ENCODE assay signal across 38 cellular contexts in genomic region chr1:3099861-3100260, GRCh38. TPM values are rescaled to one million over a fixed set of nuclear protein-coding genes. Genes with fewer than 3 reads are reported as not detected.
"Had no signal": no experiment of that assay in that cellular context is flagged by ENCODE, and none has a peak within 500 bp of the region (broad histone marks: within the 10 kb centered on the region; RNA-seq: fewer than 3 reads in every experiment).

No MANE protein-coding gene starts in this region.

- DNase-seq: activated effector memory CD4-positive, alpha-beta T cell treated with anti-CD3 and anti-CD28 coated beads, Interleukin-2, amount 50 U/mL, for 16 hours; activated effector memory CD4-positive, alpha-beta T cell treated with Interleukin-2 at 50 U/mL for 16 hours; activated gamma-delta T cell; activated gamma-delta T cell treated with Interleukin-2 at 50 U/mL for 16 hours; activated naive CD4-positive, alpha-beta T cell; activated naive CD4-positive, alpha-beta T cell treated with anti-CD3 and anti-CD28 coated beads for 36 hours; activated naive CD4-positive, alpha-beta T cell treated with anti-CD3 and anti-CD28 coated beads, Interleukin-2, amount 10 ng/mL, durations not matched to agents 7 days and 5 days; activated naive CD4-positive, alpha-beta T cell treated with anti-CD3 and anti-CD28 coated beads, Interleukin-2, amount 50 U/mL, for 16 hours; activated naive CD4-positive, alpha-beta T cell treated with Interleukin-2 at 50 U/mL for 16 hours; activated naive CD8-positive, alpha-beta T cell treated with anti-CD3 and anti-CD28 coated beads for 36 hours; activated naive CD8-positive, alpha-beta T cell treated with anti-CD3 and anti-CD28 coated beads, Interleukin-2, amount 10 ng/mL, durations not matched to agents 7 days and 5 days; activated naive CD8-positive, alpha-beta T cell treated with anti-CD3 and anti-CD28 coated beads, Interleukin-2, amount 50 U/mL, for 24 hours; activated T-cell treated with anti-CD3 and anti-CD28 coated beads, Interleukin-2, amount 50 U/mL, for 1 hour; activated T-cell treated with anti-CD3 and anti-CD28 coated beads, Interleukin-2, amount 50 U/mL, for 24 hours; activated T-cell treated with anti-CD3 and anti-CD28 coated beads, Interleukin-2, amount 50 U/mL, for 4 hours; activated T-cell treated with anti-CD3 and anti-CD28 coated beads, Interleukin-2, amount 50 U/mL, for 48 hours; activated T-cell treated with anti-CD3 and anti-CD28 coated beads, Interleukin-2, amount 50 U/mL, for 72 hours; adrenal gland; amniotic stem cell; amygdala; anterior cingulate cortex; aorta; body of pancreas; brain microvascular endothelial cell; caudate nucleus; central memory CD4-positive, alpha-beta T cell; cerebellar nuclear complex had no signal

- ATAC-seq: activated naive CD4-positive, alpha-beta T cell treated with anti-CD3 and anti-CD28 coated beads, Interleukin-2, amount 50 U/mL, for 72 hours; activated naive CD8-positive, alpha-beta T cell treated with anti-CD3 and anti-CD28 coated beads, Interleukin-2, amount 50 U/mL, for 24 hours; activated T-cell treated with anti-CD3 and anti-CD28 coated beads, Interleukin-2, amount 50 U/mL, for 4 hours; activated T-cell treated with anti-CD3 and anti-CD28 coated beads, Interleukin-2, amount 50 U/mL, for 72 hours; activated T-helper 17 cell treated with anti-CD3 and anti-CD28 coated beads, Interleukin-2, amount 50 U/mL, for 72 hours; body of pancreas had no signal

- H3K4me1 Mint-ChIP-seq: activated naive CD4-positive, alpha-beta T cell treated with anti-CD3 and anti-CD28 coated beads, Interleukin-2, amount 10 ng/mL, durations not matched to agents 7 days and 5 days; activated naive CD4-positive, alpha-beta T cell treated with anti-CD3 and anti-CD28 coated beads, Interleukin-2, amount 50 U/mL, for 24 hours; activated naive CD8-positive, alpha-beta T cell treated with anti-CD3 and anti-CD28 coated beads for 36 hours; activated naive CD8-positive, alpha-beta T cell treated with anti-CD3 and anti-CD28 coated beads, Interleukin-2, amount 10 ng/mL, durations not matched to agents 7 days and 5 days; activated naive CD8-positive, alpha-beta T cell treated with anti-CD3 and anti-CD28 coated beads, Interleukin-2, amount 50 U/mL, for 24 hours; activated T-helper 17 cell treated with anti-CD3 and anti-CD28 coated beads, Interleukin-2, amount 50 U/mL, for 72 hours; central memory CD8-positive, alpha-beta T cell had no signal

- H3K27ac ChIP-seq: adrenal gland, brain microvascular endothelial cell, breast epithelium, cardiac muscle cell had no signal

- H3K27ac Mint-ChIP-seq: activated naive CD4-positive, alpha-beta T cell treated with anti-CD3 and anti-CD28 coated beads for 36 hours; activated naive CD4-positive, alpha-beta T cell treated with anti-CD3 and anti-CD28 coated beads, Interleukin-2, amount 10 ng/mL, durations not matched to agents 7 days and 5 days; activated naive CD4-positive, alpha-beta T cell treated with anti-CD3 and anti-CD28 coated beads, Interleukin-2, amount 50 U/mL, for 24 hours; activated naive CD4-positive, alpha-beta T cell treated with anti-CD3 and anti-CD28 coated beads, Interleukin-2, amount 50 U/mL, for 72 hours; activated naive CD8-positive, alpha-beta T cell; activated naive CD8-positive, alpha-beta T cell treated with anti-CD3 and anti-CD28 coated beads for 36 hours; activated naive CD8-positive, alpha-beta T cell treated with anti-CD3 and anti-CD28 coated beads, Interleukin-2, amount 10 ng/mL, durations not matched to agents 7 days and 5 days; activated naive CD8-positive, alpha-beta T cell treated with anti-CD3 and anti-CD28 coated beads, Interleukin-2, amount 50 U/mL, for 24 hours; activated T-cell treated with anti-CD3 and anti-CD28 coated beads, Interleukin-2, amount 50 U/mL, for 24 hours; activated T-cell treated with anti-CD3 and anti-CD28 coated beads, Interleukin-2, amount 50 U/mL, for 72 hours; activated T-helper 1 cell treated with anti-CD3 and anti-CD28 coated beads, Interleukin-12 subunit alpha, Interleukin-12 subunit beta, Interleukin-2, Interleukin-4 antibody, amounts not matched to agents 30 ng/mL and 10 ng/mL and 1 ng/mL, durations not matched to agents 14 hours and 24 hours and 36 hours; activated T-helper 17 cell treated with anti-CD3 and anti-CD28 coated beads, Interleukin-2, amount 50 U/mL, for 72 hours; activated T-helper 2 cell treated with anti-CD3 and anti-CD28 coated beads, Interferon-gamma antibody, Interleukin-2, Interleukin-4, amounts not matched to agents 10 μg/mL and 5 μg/mL and 100 μg/mL, durations not matched to agents 14 hours and 24 hours and 36 hours had no signal

- H3K4me3 ChIP-seq: adrenal gland, ascending aorta, body of pancreas, breast epithelium, cardiac muscle cell had no signal

- H3K4me1 ChIP-seq: adrenal gland, breast epithelium had no signal

- H3K36me3 ChIP-seq: adrenal gland, ascending aorta, brain microvascular endothelial cell, breast epithelium, cardiac muscle cell had no signal

- H3K9me3 Mint-ChIP-seq: activated naive CD4-positive, alpha-beta T cell treated with anti-CD3 and anti-CD28 coated beads for 36 hours; activated naive CD4-positive, alpha-beta T cell treated with anti-CD3 and anti-CD28 coated beads, Interleukin-2, amount 10 ng/mL, durations not matched to agents 7 days and 5 days; activated naive CD4-positive, alpha-beta T cell treated with anti-CD3 and anti-CD28 coated beads, Interleukin-2, amount 50 U/mL, for 24 hours; activated naive CD4-positive, alpha-beta T cell treated with anti-CD3 and anti-CD28 coated beads, Interleukin-2, amount 50 U/mL, for 72 hours; activated naive CD8-positive, alpha-beta T cell treated with anti-CD3 and anti-CD28 coated beads for 36 hours; activated naive CD8-positive, alpha-beta T cell treated with anti-CD3 and anti-CD28 coated beads, Interleukin-2, amount 10 ng/mL, durations not matched to agents 7 days and 5 days; activated naive CD8-positive, alpha-beta T cell treated with anti-CD3 and anti-CD28 coated beads, Interleukin-2, amount 50 U/mL, for 24 hours; activated T-cell treated with anti-CD3 and anti-CD28 coated beads, Interleukin-2, amount 50 U/mL, for 24 hours; activated T-cell treated with anti-CD3 and anti-CD28 coated beads, Interleukin-2, amount 50 U/mL, for 4 hours; activated T-cell treated with anti-CD3 and anti-CD28 coated beads, Interleukin-2, amount 50 U/mL, for 72 hours; activated T-helper 1 cell treated with anti-CD3 and anti-CD28 coated beads, Interleukin-12 subunit alpha, Interleukin-12 subunit beta, Interleukin-2, Interleukin-4 antibody, amounts not matched to agents 30 ng/mL and 10 ng/mL and 1 ng/mL, durations not matched to agents 14 hours and 24 hours and 36 hours; activated T-helper 17 cell treated with anti-CD3 and anti-CD28 coated beads, Interleukin-2, amount 50 U/mL, for 72 hours; activated T-helper 2 cell treated with anti-CD3 and anti-CD28 coated beads, Interferon-gamma antibody, Interleukin-2, Interleukin-4, amounts not matched to agents 10 μg/mL and 5 μg/mL and 100 μg/mL, durations not matched to agents 14 hours and 24 hours and 36 hours; brain; central memory CD8-positive, alpha-beta T cell had no signal

- H3K27me3 ChIP-seq: adrenal gland, ascending aorta, body of pancreas, brain microvascular endothelial cell, cardiac muscle cell had no signal

- H3K27me3 Mint-ChIP-seq: activated naive CD4-positive, alpha-beta T cell treated with anti-CD3 and anti-CD28 coated beads, Interleukin-2, amount 50 U/mL, for 24 hours; activated naive CD8-positive, alpha-beta T cell; activated naive CD8-positive, alpha-beta T cell treated with anti-CD3 and anti-CD28 coated beads, Interleukin-2, amount 50 U/mL, for 24 hours; activated T-helper 17 cell treated with anti-CD3 and anti-CD28 coated beads, Interleukin-2, amount 50 U/mL, for 72 hours had no signal

- H3K36me3 Mint-ChIP-seq: activated naive CD4-positive, alpha-beta T cell treated with anti-CD3 and anti-CD28 coated beads, Interleukin-2, amount 10 ng/mL, durations not matched to agents 7 days and 5 days; activated naive CD4-positive, alpha-beta T cell treated with anti-CD3 and anti-CD28 coated beads, Interleukin-2, amount 50 U/mL, for 24 hours; activated naive CD4-positive, alpha-beta T cell treated with anti-CD3 and anti-CD28 coated beads, Interleukin-2, amount 50 U/mL, for 72 hours; activated naive CD8-positive, alpha-beta T cell; activated naive CD8-positive, alpha-beta T cell treated with anti-CD3 and anti-CD28 coated beads for 36 hours; activated naive CD8-positive, alpha-beta T cell treated with anti-CD3 and anti-CD28 coated beads, Interleukin-2, amount 10 ng/mL, durations not matched to agents 7 days and 5 days; brain had no signal

- H3K9me3 ChIP-seq: adrenal gland, ascending aorta, body of pancreas, breast epithelium had no signal

- H3K4me3 Mint-ChIP-seq: activated naive CD4-positive, alpha-beta T cell treated with anti-CD3 and anti-CD28 coated beads for 36 hours; activated naive CD4-positive, alpha-beta T cell treated with anti-CD3 and anti-CD28 coated beads, Interleukin-2, amount 10 ng/mL, durations not matched to agents 7 days and 5 days; activated naive CD4-positive, alpha-beta T cell treated with anti-CD3 and anti-CD28 coated beads, Interleukin-2, amount 50 U/mL, for 24 hours; activated naive CD8-positive, alpha-beta T cell; activated naive CD8-positive, alpha-beta T cell treated with anti-CD3 and anti-CD28 coated beads for 36 hours; activated naive CD8-positive, alpha-beta T cell treated with anti-CD3 and anti-CD28 coated beads, Interleukin-2, amount 10 ng/mL, durations not matched to agents 7 days and 5 days; activated naive CD8-positive, alpha-beta T cell treated with anti-CD3 and anti-CD28 coated beads, Interleukin-2, amount 50 U/mL, for 24 hours; activated T-cell treated with anti-CD3 and anti-CD28 coated beads, Interleukin-2, amount 50 U/mL, for 24 hours; activated T-cell treated with anti-CD3 and anti-CD28 coated beads, Interleukin-2, amount 50 U/mL, for 4 hours; activated T-cell treated with anti-CD3 and anti-CD28 coated beads, Interleukin-2, amount 50 U/mL, for 72 hours; activated T-helper 1 cell treated with anti-CD3 and anti-CD28 coated beads, Interleukin-12 subunit alpha, Interleukin-12 subunit beta, Interleukin-2, Interleukin-4 antibody, amounts not matched to agents 30 ng/mL and 10 ng/mL and 1 ng/mL, durations not matched to agents 14 hours and 24 hours and 36 hours; activated T-helper 17 cell treated with anti-CD3 and anti-CD28 coated beads, Interleukin-2, amount 50 U/mL, for 72 hours; central memory CD8-positive, alpha-beta T cell had no signal

RNA-seq across cellular contexts. Expression of gene PRDM16, which starts 30.9 kb away (rescaled TPM):
- total RNA-seq: activated naive CD8-positive, alpha-beta T cell treated with anti-CD3 and anti-CD28 coated beads, Interleukin-2, amount 10 ng/mL, durations not matched to agents 7 days and 5 days; activated T-helper 1 cell treated with anti-CD3 and anti-CD28 coated beads, Interleukin-12 subunit alpha, Interleukin-12 subunit beta, Interleukin-2, Interleukin-4 antibody, amounts not matched to agents 30 ng/mL and 10 ng/mL and 1 ng/mL, durations not matched to agents 14 hours and 24 hours and 36 hours; activated T-helper 17 cell treated with anti-CD3 and anti-CD28 coated beads, Interleukin-2, amount 50 U/mL, for 72 hours; activated T-helper 2 cell treated with anti-CD3 and anti-CD28 coated beads, Interferon-gamma antibody, Interleukin-2, Interleukin-4, amounts not matched to agents 10 μg/mL and 5 μg/mL and 100 μg/mL, durations not matched to agents 14 hours and 24 hours and 36 hours had no signal
